Comparison of ENCODE assay signal across 8 cellular contexts in the genomic region with DNA sequence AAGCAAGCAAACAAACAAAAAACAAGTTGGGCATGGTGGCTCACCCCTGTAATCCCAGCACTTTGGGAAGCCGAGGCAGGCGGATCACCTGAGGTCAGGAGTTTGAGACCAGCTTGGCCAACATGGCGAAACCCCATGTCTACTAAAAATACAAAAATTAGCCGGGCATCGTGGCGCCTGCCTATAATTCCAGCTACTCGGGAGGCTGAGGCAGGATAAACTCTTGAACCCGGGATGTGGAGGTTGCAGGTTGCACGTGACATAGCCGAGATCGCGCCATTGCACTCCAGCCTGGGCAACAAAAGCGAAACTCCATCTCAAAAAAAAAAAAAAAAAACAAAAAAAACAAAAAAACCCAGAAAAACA. TPM values are rescaled to one million over a fixed set of nuclear protein-coding genes. Genes with fewer than 3 reads are reported as not detected.
DNase-seq lines count a peak whose midpoint lies in the region; ATAC-seq and TF ChIP-seq lines count a peak whose summit lies in the region.
"Not testable (repeated sequence)": the region's sequence is repeated elsewhere in the genome, so short reads cannot be mapped to it uniquely, and the experiment has no call there.

No MANE protein-coding gene starts in this region.

- H4K8ac ChIP-seq in neuronal stem cell (ENCODE audit: low read depth, low read length), result not testable (repeated sequence)

- not testable (repeated sequence) for H3K4ac ChIP-seq in neuronal stem cell (ENCODE audit: low read length)

- H3K23ac ChIP-seq in neuronal stem cell (ENCODE audit: low read depth, low read length, poor library complexity), result not testable (repeated sequence)

- H2AK5ac ChIP-seq in neuronal stem cell (ENCODE audit: low read depth, low read length), result not testable (repeated sequence)

- not testable (repeated sequence) for H2BK5ac ChIP-seq in neuronal stem cell (ENCODE audit: low read length)

- TSS peak; percentile 93 for BruUV-seq in HCT116 (replicated peaks; lab: Mats Ljungman, UMichigan)

- TF ChIP-seq POLR2A in HCT116 (IDR thresholded peaks at IDR 0.05; ENCODE audit: borderline replicate concordance, extremely low read depth, insufficient read depth, insufficient read length); body of pancreas (IDR thresholded peaks at IDR 0.05): not testable (repeated sequence)

- POLR2A ChIA-PET in HCT116 (lab: Charles Lee), result not testable (repeated sequence)

- peaks cover 60% of the 10 kb centered on the region for H3K79me2 ChIP-seq in DND-41 (ENCODE audit: insufficient read depth, low read length)
- H3K79me2 ChIP-seq in HCT116 (ENCODE audit: insufficient read depth, low read length), result peaks cover 45% of the 10 kb centered on the region

- peaks cover 33% of the 10 kb centered on the region for H3K36me3 ChIP-seq in DND-41 (ENCODE audit: insufficient read depth, low read length)
- peaks cover 11 to 17% of the 10 kb centered on the region in 2 experiments; a peak in 2 of 4 replicates for H3K36me3 ChIP-seq in HCT116 (ENCODE audit: control insufficient read depth in 1 of 2, insufficient read depth in 2 of 2, low read length in 2 of 2)
- peaks cover 29% of the 10 kb centered on the region for H3K36me3 ChIP-seq in WERI-Rb-1
- H3K36me3 ChIP-seq in body of pancreas (replicated peaks in 1 of 2; ENCODE audit: insufficient read depth in 1 of 2, low read depth in 2 of 2); neuronal stem cell (replicated peaks in 1 of 2; ENCODE audit: control insufficient read depth in 2 of 2, insufficient read depth in 2 of 2, low read length in 2 of 2); thoracic aorta: not testable (repeated sequence)
- peaks cover 14% of the 10 kb centered on the region for H3K36me3 ChIP-seq in left ventricle myocardium inferior

- peak; percentile 61 for DNase-seq in DND-41
- DNase-seq in HCT116 (ENCODE audit: low read depth, low spot score); WERI-Rb-1; left ventricle myocardium inferior; neuronal stem cell (ENCODE audit: low spot score); thoracic aorta (ENCODE audit: low spot score): not testable (repeated sequence)
- DNase-seq in M059J (ENCODE audit: low read depth), result peak; percentile 23
- DNase-seq in body of pancreas, result peak in 2 of 4 donors; percentile 14 to 25

- RAD21 ChIA-PET in HCT116 (lab: Charles Lee; ENCODE audit: low non-redundant PET in 1 of 2, low total read pairs in 2 of 2, uncharacterized antibody in 2 of 2, unreplicated experiment in 2 of 2), result not testable (repeated sequence)

- not testable (repeated sequence) for H4K91ac ChIP-seq in neuronal stem cell (ENCODE audit: low read depth, low read length, poor library complexity)

- peak overlapping the region; percentile 77 for H2AFZ ChIP-seq in DND-41 (ENCODE audit: low read depth, low read length)
- peak overlapping the region; percentile 85 for H2AFZ ChIP-seq in HCT116 (ENCODE audit: low read depth, low read length, poor library complexity, severe bottlenecking)
- peak overlapping the region; percentile 88 for H2AFZ ChIP-seq in neuronal stem cell (ENCODE audit: low read length)

- H3K27ac ChIP-seq in DND-41 (ENCODE audit: low read length), result peak overlapping the region; percentile 89
- peak overlapping the region; percentile 91 for H3K27ac ChIP-seq in HCT116 (ENCODE audit: low read depth, low read length)
- H3K27ac ChIP-seq in WERI-Rb-1; neuronal stem cell (replicated peaks; ENCODE audit: low read length): not testable (repeated sequence)
- peak overlapping the region in 3 of 4 donors; percentile 81 to 89 (median 81) for H3K27ac ChIP-seq in body of pancreas
- H3K27ac ChIP-seq in left ventricle myocardium inferior (replicated peaks), result peak overlapping the region; percentile 84
- peak overlapping the region; percentile 71 to 82 for H3K27ac ChIP-seq in thoracic aorta

- not testable (repeated sequence) for H3K27me3 ChIP-seq in DND-41 (ENCODE audit: insufficient read depth, low read length, poor library complexity); HCT116 (ENCODE audit: insufficient read depth, low read length); WERI-Rb-1 (ENCODE audit: insufficient read depth, low read depth, severe bottlenecking); body of pancreas; left ventricle myocardium inferior (ENCODE audit: low read depth); neuronal stem cell (ENCODE audit: control insufficient read depth in 3 of 3, insufficient read depth in 3 of 3, low read depth in 1 of 3, low read length in 3 of 3); thoracic aorta (replicated peaks; ENCODE audit: insufficient read depth)

- intact Hi-C loops in HCT116 (cut with micrococcal nuclease); body of pancreas (cut with DNase I); left ventricle myocardium inferior (cut with micrococcal nuclease): not testable (repeated sequence)

- not testable (repeated sequence) for H3K9me3 ChIP-seq in DND-41 (ENCODE audit: insufficient read depth, low read length, severe bottlenecking); HCT116 (ENCODE audit: control insufficient read depth in 1 of 2, insufficient read depth in 1 of 2, low read depth in 1 of 2, low read length in 2 of 2); WERI-Rb-1 (ENCODE audit: severe bottlenecking); body of pancreas; left ventricle myocardium inferior (replicated peaks); neuronal stem cell (replicated peaks in 1 of 2; ENCODE audit: control insufficient read depth in 2 of 2, insufficient read depth in 1 of 2, low read depth in 1 of 2, low read length in 2 of 2); thoracic aorta

- peak overlapping the region; percentile 98 for H3K9ac ChIP-seq in DND-41 (ENCODE audit: low read depth, low read length)
- peak overlapping the region; percentile 87 for H3K9ac ChIP-seq in HCT116 (ENCODE audit: low read length)
- not testable (repeated sequence) for H3K9ac ChIP-seq in neuronal stem cell (ENCODE audit: low read depth, low read length, poor library complexity)

- CTCF ChIA-PET in HCT116 (lab: Charles Lee), result interaction anchor here (1.0 to 1.3 kb wide), 2 partner anchors 350 to 620 kb away, joined by 3 read pairs; no protein-coding TSS in a partner anchor

- not testable (repeated sequence) for H4K20me1 ChIP-seq in DND-41 (ENCODE audit: insufficient read depth, low read length); HCT116 (ENCODE audit: insufficient read depth)

- H3K4me3 ChIP-seq in DND-41 (ENCODE audit: low read depth in 1 of 2, low read length in 2 of 2), result peak overlapping the region; percentile 66 to 69; a peak in 3 of 4 replicates
- H3K4me3 ChIP-seq in HCT116 (replicated peaks in 1 of 2; ENCODE audit: low read depth in 1 of 2, low read length in 2 of 2), result peak overlapping the region; percentile 91 to 98
- H3K4me3 ChIP-seq in WERI-Rb-1 (ENCODE audit: low read depth, low read length), result peak overlapping the region; percentile 66
- H3K4me3 ChIP-seq in body of pancreas, result peak overlapping the region; percentile 66 to 79
- peak overlapping the region; percentile 68 for H3K4me3 ChIP-seq in left ventricle myocardium inferior
- H3K4me3 ChIP-seq in neuronal stem cell (ENCODE audit: low read length in 2 of 2), result not testable (repeated sequence)
- H3K4me3 ChIP-seq in thoracic aorta, result peak overlapping the region; percentile 83

- TF ChIP-seq RAD21 in HCT116 (IDR thresholded peaks at IDR 0.05; ENCODE audit: low read depth), result not testable (repeated sequence)

- H2BK15ac ChIP-seq in neuronal stem cell (ENCODE audit: low read length), result not testable (repeated sequence)

- ATAC-seq in DND-41 (ENCODE audit: insufficient read depth, low read depth); HCT116; thoracic aorta (ENCODE audit: insufficient number of reproducible peaks, low FRiP score, low read depth): not testable (repeated sequence)
- peak; percentile 1 for ATAC-seq in body of pancreas

- H3K4me2 ChIP-seq in DND-41 (ENCODE audit: insufficient read depth, low read length) (peak overlapping the region; percentile 87), HCT116 (ENCODE audit: low read length) (peak overlapping the region; percentile 96)
- H3K4me2 ChIP-seq in neuronal stem cell (ENCODE audit: insufficient read depth, low read length, poor library complexity, severe bottlenecking), result not testable (repeated sequence)

- H3K18ac ChIP-seq in neuronal stem cell (ENCODE audit: low read length), result not testable (repeated sequence)

- H3K4me1 ChIP-seq in DND-41 (ENCODE audit: insufficient read depth, low read length) (peaks cover 54% of the 10 kb centered on the region), HCT116 (ENCODE audit: control insufficient read depth in 1 of 2, insufficient read depth in 2 of 2, low read length in 2 of 2) (peaks cover 10 to 24% of the 10 kb centered on the region in 2 experiments; a peak in 3 of 4 replicates), body of pancreas (peaks cover 17% of the 10 kb centered on the region), left ventricle myocardium inferior (peaks cover 20% of the 10 kb centered on the region), thoracic aorta (ENCODE audit: control insufficient read depth in 1 of 2, low read depth in 2 of 2) (peaks cover 2 to 18% of the 10 kb centered on the region in 2 donors)
- H3K4me1 ChIP-seq in neuronal stem cell (ENCODE audit: control insufficient read depth in 2 of 2, insufficient read depth in 1 of 2, low read depth in 1 of 2, low read length in 2 of 2), result not testable (repeated sequence)

- not testable (repeated sequence) for TF ChIP-seq CTCF in DND-41 (IDR thresholded peaks at IDR 0.05; ENCODE audit: borderline replicate concordance, extremely low read depth, low read length, poor library complexity, severe bottlenecking); HCT116 (IDR thresholded peaks at IDR 0.05 in 2 of 3, conservative IDR thresholded peaks at IDR 0.05 in 1 of 3; ENCODE audit: borderline replicate concordance in 1 of 3, insufficient read depth in 1 of 3, low read depth in 2 of 3, low read length in 2 of 3); WERI-Rb-1 (IDR thresholded peaks at IDR 0.05; ENCODE audit: low read depth, low read length); body of pancreas (IDR thresholded peaks at IDR 0.05); left ventricle myocardium inferior (IDR thresholded peaks at IDR 0.05; ENCODE audit: borderline replicate concordance); thoracic aorta (IDR thresholded peaks at IDR 0.05)

- not testable (repeated sequence) for H3K14ac ChIP-seq in neuronal stem cell (ENCODE audit: low read length)

- not testable (repeated sequence) for H3K9me2 ChIP-seq in HCT116 (ENCODE audit: insufficient read depth)

- 34 to 72% methylated on average over 12 to 13 of the region's 13 CpGs for WGBS in body of pancreas, 2 donors
- no CpG with 5 or more reads among the region's 13 CpGs for WGBS in neuronal stem cell (ENCODE audit: extremely low coverage in 2 of 2, insufficient read length in 2 of 2, insufficient replicate concordance in 1 of 2), 2 donors

- not testable (repeated sequence) for H3K79me1 ChIP-seq in neuronal stem cell (ENCODE audit: low read depth, low read length)

- H2BK12ac ChIP-seq in neuronal stem cell (ENCODE audit: low read length), result not testable (repeated sequence)

- not testable (repeated sequence) for H2BK120ac ChIP-seq in neuronal stem cell (ENCODE audit: low read depth, low read length)

RNA-seq across cellular contexts. Expression of a gene that starts 0.6 kb away (rescaled TPM):
- total RNA-seq in HCT116 (2021; ENCODE audit: unreplicated experiment), result 173 TPM
- polyA plus RNA-seq in HCT116 (2012), result 202 and 214 TPM in 2 replicates
- 9.8 and 25.4 TPM in 2 replicates for total RNA-seq in M059J (2014; rRNA removed; shearing (Covaris generic))
- 10 to 100 TPM; 30.3 to 38.1 TPM for total RNA-seq in body of pancreas
- total RNA-seq in left ventricle myocardium inferior, result 47.1 TPM
- 276 TPM for polyA plus RNA-seq in neuronal stem cell (2013, experiment 1 of 2)
- 257 TPM for polyA plus RNA-seq in neuronal stem cell (2013, experiment 2 of 2)
- 10 to 100 TPM; 26.3 to 30.2 TPM for total RNA-seq in thoracic aorta
